21 cellular contexts compared by ENCODE assay signal in the genomic region with DNA sequence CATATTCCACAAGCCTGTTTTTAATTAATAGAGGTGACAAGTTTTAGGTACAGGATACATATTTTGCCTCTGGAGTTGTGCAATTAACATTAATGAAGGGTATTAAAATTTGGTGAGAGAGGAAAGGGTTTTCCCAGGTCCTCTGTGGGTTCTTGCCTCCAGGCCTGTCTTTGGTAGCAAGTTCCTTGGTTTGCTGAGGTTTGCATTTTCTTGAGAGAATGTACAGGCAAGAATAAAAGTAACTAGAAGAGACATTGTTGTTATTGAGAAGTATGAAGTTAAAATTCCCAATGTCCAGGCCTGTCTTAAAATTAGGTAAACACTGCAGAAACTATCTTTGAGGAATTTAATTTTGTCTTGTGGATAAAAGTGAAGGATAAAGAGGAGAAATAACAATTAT.
DNase-seq lines count a peak whose midpoint lies in the region; ATAC-seq, FAIRE-seq and TF ChIP-seq lines count a peak whose summit lies in the region.
"Had no signal": no experiment of that assay in that cellular context is flagged by ENCODE, and none has a peak within 500 bp of the region (broad histone marks: within the 10 kb centered on the region; RNA-seq: fewer than 3 reads in every experiment).

No MANE protein-coding gene starts in this region.

- TF ChIP-seq POLR2A in HepG2 (IDR thresholded peaks at IDR 0.05; ENCODE audit: insufficient read depth in 1 of 2, low read depth in 2 of 2, low read length in 2 of 2) (no peak), right lobe of liver (IDR thresholded peaks at IDR 0.05) (no peak)

- no peak overlapping the region for H3K9ac ChIP-seq in HepG2 (ENCODE audit: insufficient read depth, low read depth, low read length)
- no peak overlapping the region for H3K9ac ChIP-seq in SK-N-MC (ENCODE audit: insufficient read length)
- no peak overlapping the region for H3K9ac ChIP-seq in MM.1S (ENCODE audit: low read length)
- H3K9ac ChIP-seq: BLaER1 had no signal

- H3K27me3 ChIP-seq in HepG2 (ENCODE audit: control insufficient read depth in 1 of 2, insufficient read depth in 2 of 2, low read length in 2 of 2) (no peaks in the 10 kb centered on the region), right lobe of liver (no peaks in the 10 kb centered on the region), MM.1S (replicated peaks; ENCODE audit: insufficient read depth, low read length) (no peaks in the 10 kb centered on the region)
- H3K27me3 ChIP-seq: BLaER1 had no signal

- no peaks in the 10 kb centered on the region for H3K4me1 Mint-ChIP-seq in progenitor cell of endocrine pancreas (ENCODE audit: low read depth)
- H3K4me1 Mint-ChIP-seq: B cell; CD4-positive, CD25-positive, alpha-beta regulatory T cell had no signal

- DNase-seq in HepG2 (ENCODE audit: low spot score): no peak
- DNase-seq in right lobe of liver: no peak
- no peak for DNase-seq in SK-N-MC (ENCODE audit: low read depth, low spot score)
- DNase-seq in progenitor cell of endocrine pancreas (ENCODE audit: low spot score, unreplicated experiment): no peak
- DNase-seq in MM.1S: no peak
- no peak for DNase-seq in amygdala (lab: John Stamatoyannopoulos, UW)
- DNase-seq: Caco-2; CD4-positive, CD25-positive, alpha-beta regulatory T cell; CD8-positive, alpha-beta T cell; DMS153; DND-41; H7; HCEC 1CT had no signal

- no TSS peak for BruUV-seq in HepG2 (replicated peaks; lab: Mats Ljungman, UMichigan)

- H3K4me2 ChIP-seq in HepG2 (ENCODE audit: low read depth, low read length) (no peak overlapping the region), MM.1S (ENCODE audit: low read depth, low read length) (no peak overlapping the region)
- H3K4me2 ChIP-seq: BLaER1 had no signal

- H3K9me3 ChIP-seq in HepG2 (ENCODE audit: low read length): peaks cover 18% of the 10 kb centered on the region; the same call in 1 of the 2 replicates
- no peaks in the 10 kb centered on the region for H3K9me3 ChIP-seq in right lobe of liver
- H3K9me3 ChIP-seq in SK-N-MC (ENCODE audit: low read depth, low read length): no peaks in the 10 kb centered on the region
- H3K9me3 ChIP-seq in MM.1S (replicated peaks; ENCODE audit: insufficient read depth, low read length): no peaks in the 10 kb centered on the region
- H3K9me3 ChIP-seq: BLaER1 had no signal

- H2AFZ ChIP-seq in HepG2 (ENCODE audit: low read length) (no peak overlapping the region), MM.1S (ENCODE audit: low read length) (no peak overlapping the region)

- CTCF ChIA-PET in HepG2 (lab: Yijun Ruan, JAX; ENCODE audit: low intra/inter-chr PET ratio, low total read pairs): no interaction called here

- H3K9me3 Mint-ChIP-seq in progenitor cell of endocrine pancreas (ENCODE audit: low read depth): peaks cover 25% of the 10 kb centered on the region

- no peak overlapping the region for H3K4me3 ChIP-seq in HepG2 (replicated peaks in 1 of 3; ENCODE audit: insufficient read depth in 1 of 3, low read depth in 2 of 3, low read length in 3 of 3)
- H3K4me3 ChIP-seq in right lobe of liver: no peak overlapping the region
- H3K4me3 ChIP-seq in SK-N-MC: no peak overlapping the region
- no peak overlapping the region for H3K4me3 ChIP-seq in MM.1S (ENCODE audit: low read length)
- H3K4me3 ChIP-seq: BLaER1 had no signal

- TF ChIP-seq RAD21 in HepG2 (CRISPR knock-in tag; IDR thresholded peaks at IDR 0.05): no peak

- in situ Hi-C loops in HepG2 (cut with HindIII; ENCODE audit: extremely low pct_ligation_motif_present, low pct_unique_long_range_greater_than_20kb): no loop called here

- H3K79me2 ChIP-seq in HepG2 (ENCODE audit: insufficient read depth, low read length) (no peaks in the 10 kb centered on the region), MM.1S (ENCODE audit: low read length) (no peaks in the 10 kb centered on the region)

- POLR2A ChIA-PET in HepG2 (lab: Yijun Ruan, JAX): no interaction called here

- H3K27ac Mint-ChIP-seq in progenitor cell of endocrine pancreas: peak overlapping the region; percentile 6
- H3K27ac Mint-ChIP-seq: B cell; CD4-positive, CD25-positive, alpha-beta regulatory T cell; CD8-positive, alpha-beta T cell had no signal

- H3K4me3 Mint-ChIP-seq in progenitor cell of endocrine pancreas (ENCODE audit: low read depth): no peak overlapping the region
- H3K4me3 Mint-ChIP-seq: B cell; CD4-positive, CD25-positive, alpha-beta regulatory T cell; CD8-positive, alpha-beta T cell had no signal

- no peaks in the 10 kb centered on the region for H4K20me1 ChIP-seq in HepG2 (ENCODE audit: insufficient read depth, low read length)
- H4K20me1 ChIP-seq in MM.1S (ENCODE audit: insufficient read depth, low read length): no peaks in the 10 kb centered on the region
- H4K20me1 ChIP-seq: BLaER1 had no signal

- H3K27me3 Mint-ChIP-seq in progenitor cell of endocrine pancreas: no peaks in the 10 kb centered on the region
- H3K27me3 Mint-ChIP-seq: B cell; CD4-positive, CD25-positive, alpha-beta regulatory T cell had no signal

- H3K27ac ChIP-seq in HepG2 (ENCODE audit: extremely low read length, insufficient read depth, low read length) (no peak overlapping the region), right lobe of liver (no peak overlapping the region), SK-N-MC (peak overlapping the region; percentile 68; the same call in 1 of the 2 replicates), MM.1S (ENCODE audit: low read length) (no peak overlapping the region)
- H3K27ac ChIP-seq: 22Rv1, BLaER1, C4-2B had no signal

- peaks cover 16% of the 10 kb centered on the region for H3K36me3 Mint-ChIP-seq in progenitor cell of endocrine pancreas (ENCODE audit: insufficient read depth)

- no peaks in the 10 kb centered on the region for H3K36me3 ChIP-seq in HepG2 (replicated peaks in 1 of 2; ENCODE audit: control insufficient read depth in 1 of 2, insufficient read depth in 2 of 2, low read length in 2 of 2)
- no peaks in the 10 kb centered on the region for H3K36me3 ChIP-seq in right lobe of liver
- no peaks in the 10 kb centered on the region for H3K36me3 ChIP-seq in SK-N-MC (ENCODE audit: insufficient read depth, low read length)
- H3K36me3 ChIP-seq in MM.1S (replicated peaks; ENCODE audit: insufficient read depth, low read length): no peaks in the 10 kb centered on the region
- H3K36me3 ChIP-seq: BLaER1 had no signal

- no peaks in the 10 kb centered on the region for H3F3A ChIP-seq in MM.1S (ENCODE audit: insufficient read depth, low read length)

- no peak for FAIRE-seq in HepG2 (lab: Jason Lieb, UNC)
- FAIRE-seq: A204.1, G401.6, GM12892, H1 had no signal

- TF ChIP-seq CTCF in HepG2 (CRISPR knock-in tag; IDR thresholded peaks at IDR 0.05): no peak
- TF ChIP-seq CTCF in right lobe of liver (IDR thresholded peaks at IDR 0.05): no peak
- TF ChIP-seq CTCF in progenitor cell of endocrine pancreas (IDR thresholded peaks at IDR 0.05; ENCODE audit: unreplicated experiment): no peak
- no peak for TF ChIP-seq CTCF in MM.1S (IDR thresholded peaks at IDR 0.05; ENCODE audit: low read length)

- TF ChIP-seq EP300 in HepG2 (IDR thresholded peaks at IDR 0.05; ENCODE audit: low read depth in 2 of 2, low read length in 2 of 2) (no peak), HepG2 (CRISPR knock-in tag; IDR thresholded peaks at IDR 0.05; ENCODE audit: borderline replicate concordance) (no peak)

- ATAC-seq in HepG2 (no peak), right lobe of liver (no peak)
- ATAC-seq: CD8-positive, alpha-beta T cell had no signal

- H3K4me1 ChIP-seq in HepG2 (ENCODE audit: insufficient read depth, low read length) (no peaks in the 10 kb centered on the region), right lobe of liver (no peaks in the 10 kb centered on the region), MM.1S (ENCODE audit: low read length) (no peaks in the 10 kb centered on the region)
- H3K4me1 ChIP-seq: BLaER1, Caco-2 had no signal

- no peaks in the 10 kb centered on the region for H3K9me2 ChIP-seq in MM.1S (replicated peaks; ENCODE audit: insufficient read depth, low read length)

- intact Hi-C loops in HepG2 (cut with micrococcal nuclease; ENCODE audit: unreplicated experiment) (no loop called here), right lobe of liver (cut with DNase I) (no loop called here)

TF ChIP-seq in HepG2, 621 proteins besides CTCF, POLR2A, EP300 and RAD21:
- TF ChIP-seq MAFK (conservative IDR thresholded peaks at IDR 0.05 in 1 of 2, IDR thresholded peaks at IDR 0.05 in 1 of 2; ENCODE audit: low read length in 2 of 2) (peak; percentile 73 to 81), MAFF (IDR thresholded peaks at IDR 0.05; ENCODE audit: low read depth, low read length) (peak; percentile 55), ZNF761 (CRISPR knock-in tag; conservative IDR thresholded peaks at IDR 0.05) (no peak)
- TF ChIP-seq, protein P1, sequence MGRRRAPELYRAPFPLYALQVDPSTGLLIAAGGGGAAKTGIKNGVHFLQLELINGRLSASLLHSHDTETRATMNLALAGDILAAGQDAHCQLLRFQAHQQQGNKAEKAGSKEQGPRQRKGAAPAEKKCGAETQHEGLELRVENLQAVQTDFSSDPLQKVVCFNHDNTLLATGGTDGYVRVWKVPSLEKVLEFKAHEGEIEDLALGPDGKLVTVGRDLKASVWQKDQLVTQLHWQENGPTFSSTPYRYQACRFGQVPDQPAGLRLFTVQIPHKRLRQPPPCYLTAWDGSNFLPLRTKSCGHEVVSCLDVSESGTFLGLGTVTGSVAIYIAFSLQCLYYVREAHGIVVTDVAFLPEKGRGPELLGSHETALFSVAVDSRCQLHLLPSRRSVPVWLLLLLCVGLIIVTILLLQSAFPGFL (CRISPR knock-in tag; IDR thresholded peaks at IDR 0.05): no peak
TF ChIP-seq in HepG2: peak in this region for 2.
